ENCODE assay signal across 22 cellular contexts in the genomic region with DNA sequence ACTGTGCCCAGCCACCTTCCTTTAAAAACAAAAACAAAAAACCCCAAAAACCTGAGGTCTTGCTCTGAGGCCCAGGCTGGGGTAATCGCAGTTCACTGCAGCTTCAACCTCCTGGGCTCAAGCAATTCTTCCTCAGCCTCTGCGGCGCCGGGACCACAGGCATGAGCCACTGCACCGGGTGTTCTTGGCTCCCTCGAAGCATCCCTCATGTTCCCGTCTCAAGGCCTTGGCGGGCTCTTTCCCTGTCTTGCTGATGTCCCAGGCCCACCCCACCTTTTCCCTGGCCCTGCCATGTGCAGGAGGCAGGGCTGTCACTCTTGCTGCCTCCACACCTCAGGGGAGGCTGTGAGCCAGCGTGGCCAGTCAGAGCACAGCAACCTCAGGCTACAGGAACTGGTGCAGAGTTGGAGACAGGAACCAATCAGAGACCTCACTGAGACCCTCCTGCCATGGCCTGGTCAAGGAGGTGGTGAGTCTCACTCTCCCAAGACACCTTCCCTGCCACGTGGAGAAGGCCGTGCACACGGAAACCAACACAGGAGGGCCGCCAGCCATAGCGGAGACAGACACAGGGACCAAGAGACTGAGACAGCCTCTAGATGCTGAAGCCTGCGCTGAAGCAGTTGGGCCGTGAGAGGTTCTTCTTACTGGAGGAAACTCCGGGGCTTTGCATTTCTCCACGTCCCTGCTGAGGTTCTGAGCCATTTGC. TPM values are rescaled to one million over a fixed set of nuclear protein-coding genes. Genes with fewer than 3 reads are reported as not detected.
A peak's percentile ranks its signal among the peaks of the same experiment; 100 is the strongest.
DNase-seq lines count a peak whose midpoint lies in the region; ATAC-seq, FAIRE-seq and TF ChIP-seq lines count a peak whose summit lies in the region.
"Had no signal": no experiment of that assay in that cellular context is flagged by ENCODE, and none has a peak within 500 bp of the region (broad histone marks: within the 10 kb centered on the region; RNA-seq: fewer than 3 reads in every experiment).

No MANE protein-coding gene starts in this region.

- TF ChIP-seq RAD21 in GM12878 (IDR thresholded peaks at IDR 0.05; ENCODE audit: insufficient read depth, low read depth, low read length): no peak

- no peaks in the 10 kb centered on the region for H3K4me1 Mint-ChIP-seq in CD4-positive, alpha-beta T cell (ENCODE audit: low read depth)
- H3K4me1 Mint-ChIP-seq: WTC11 had no signal

- no peak for TF ChIP-seq CTCF in CD4-positive, alpha-beta T cell (IDR thresholded peaks at IDR 0.05)
- no peak for TF ChIP-seq CTCF in GM12878 (IDR thresholded peaks at IDR 0.05 in 2 of 3, conservative IDR thresholded peaks at IDR 0.05 in 1 of 3; ENCODE audit: control insufficient read depth in 2 of 3, extremely low read depth in 1 of 3, insufficient read depth in 1 of 3, low read depth in 3 of 3, low read length in 3 of 3)
- TF ChIP-seq CTCF in upper lobe of right lung (IDR thresholded peaks at IDR 0.05): no peak

- no peak overlapping the region for H3K9ac ChIP-seq in GM12878 (ENCODE audit: control insufficient read depth, insufficient read depth, low read length)
- H3K9ac ChIP-seq: parathyroid adenoma had no signal

- H3K4me3 Mint-ChIP-seq in CD4-positive, alpha-beta T cell: no peak overlapping the region
- H3K4me3 Mint-ChIP-seq: activated naive CD4-positive, alpha-beta T cell treated with anti-CD3 and anti-CD28 coated beads for 36 hours; WTC11 had no signal

- no peaks in the 10 kb centered on the region for H3K27me3 ChIP-seq in CD4-positive, alpha-beta T cell (ENCODE audit: control insufficient read depth, insufficient read depth, low read length)
- no peaks in the 10 kb centered on the region for H3K27me3 ChIP-seq in GM12878 (replicated peaks in 1 of 2; ENCODE audit: control insufficient read depth in 2 of 2, insufficient read depth in 2 of 2, low read length in 1 of 2)
- no peaks in the 10 kb centered on the region for H3K27me3 ChIP-seq in upper lobe of right lung
- H3K27me3 ChIP-seq: vagina had no signal

- no peak overlapping the region for H3K4me2 ChIP-seq in GM12878 (ENCODE audit: control insufficient read depth, insufficient read depth)

- ATAC-seq in CD4-positive, alpha-beta T cell (ENCODE audit: poor library complexity): no peak
- ATAC-seq in GM18868 (IDR thresholded peaks at IDR 0.05; ENCODE audit: unreplicated experiment) (peak; percentile 38), GM12878 (peak; percentile 17), upper lobe of right lung (no peak)

- SMC1A ChIA-PET in GM12878 (lab: Charles Lee; ENCODE audit: uncharacterized antibody, unreplicated experiment): interaction anchor here (0.8 to 5.4 kb wide), 4 partner anchors 15 to 225 kb away, joined by 3 to 52 read pairs (median 4); no protein-coding TSS in a partner anchor

- H3K27ac Mint-ChIP-seq in CD4-positive, alpha-beta T cell: peak overlapping the region; percentile 55
- H3K27ac Mint-ChIP-seq: activated naive CD4-positive, alpha-beta T cell treated with anti-CD3 and anti-CD28 coated beads for 36 hours; WTC11 had no signal

- in situ Hi-C loops in GM12878 (cut with MboI): no loop called here

- H3K9me3 ChIP-seq in CD4-positive, alpha-beta T cell (ENCODE audit: control insufficient read depth, low read length): no peaks in the 10 kb centered on the region
- H3K9me3 ChIP-seq in GM12878 (replicated peaks; ENCODE audit: control insufficient read depth, insufficient read depth, low read length) (no peaks in the 10 kb centered on the region), upper lobe of right lung (no peaks in the 10 kb centered on the region)
- H3K9me3 ChIP-seq: vagina had no signal

- H4K20me1 ChIP-seq in GM12878 (ENCODE audit: control insufficient read depth, insufficient read depth): no peaks in the 10 kb centered on the region

- CTCF ChIA-PET in CD4-positive, alpha-beta T cell (lab: Charles Lee): interaction anchor here (2.0 kb wide), 1 partner anchor 222 kb away, joined by 12 read pairs; no protein-coding TSS in a partner anchor
- CTCF ChIA-PET in GM12878 (lab: Yijun Ruan, JAX): interaction anchor here (0.5 to 4.5 kb wide), 9 partner anchors 14 to 392 kb away, joined by 3 to 47 read pairs (median 6); no protein-coding TSS in a partner anchor

- RAD21 ChIA-PET in GM12878 (lab: Charles Lee; ENCODE audit: unreplicated experiment): interaction anchor here (1.5 to 3.6 kb wide), 3 partner anchors 133 to 222 kb away, joined by 3 to 20 read pairs (median 15); no protein-coding TSS in a partner anchor

- H3K79me2 ChIP-seq in GM12878 (ENCODE audit: control insufficient read depth, insufficient read depth, low read length): no peaks in the 10 kb centered on the region
- H3K79me2 ChIP-seq: parathyroid adenoma had no signal

- no peaks in the 10 kb centered on the region for H3K27me3 Mint-ChIP-seq in CD4-positive, alpha-beta T cell

- H3K4me3 ChIP-seq in GM12878 (no peak overlapping the region), upper lobe of right lung (no peak overlapping the region)
- H3K4me3 ChIP-seq: SK-N-MC, vagina had no signal

- no TSS peak for BruUV-seq in GM12878 (replicated peaks; lab: Mats Ljungman, UMichigan)

- no peak for FAIRE-seq in GM12878 (lab: Jason Lieb, UNC)

- intact Hi-C loops in CD4-positive, alpha-beta T cell (cut with DNase I, micrococcal nuclease): no loop called here
- intact Hi-C loops in GM12878 (cut with micrococcal nuclease; ENCODE audit: unreplicated experiment): loop anchor here (5.0 to 10.0 kb wide), 3 partner anchors 139 to 392 kb away; partner anchors contain the start of genes RCOR1 and TRAF3
- intact Hi-C loops in posterior vena cava (cut with DNase I): loop anchor here (1.0 to 10.0 kb wide), 3 partner anchors 142 to 296 kb away; partner anchors contain the start of gene TRAF3 (in 1 of the 2)
- intact Hi-C loops in upper lobe of right lung (cut with DNase I): no loop called here

- no peaks in the 10 kb centered on the region for H3K36me3 Mint-ChIP-seq in CD4-positive, alpha-beta T cell (ENCODE audit: low read depth)
- H3K36me3 Mint-ChIP-seq: WTC11 had no signal

- DNase-seq in CD4-positive, alpha-beta T cell: peak in 1 of 10 experiments; percentile 31
- DNase-seq in GM12878 (ENCODE audit: low read depth, low spot score): no peak
- DNase-seq in posterior vena cava (ENCODE audit: low spot score): peak; percentile 67
- no peak for DNase-seq in NCI-H69 (lab: John Stamatoyannopoulos, UW)
- no peak for DNase-seq in upper lobe of right lung
- no peak for DNase-seq in GOT3 (lab: John Stamatoyannopoulos, UW)
- DNase-seq: activated naive CD4-positive, alpha-beta T cell treated with anti-CD3 and anti-CD28 coated beads for 36 hours; activated T-cell treated with anti-CD3 and anti-CD28 coated beads, Interleukin-2, amount 50 U/mL, for 1 hour; anterior cingulate cortex; caudate nucleus; dermis blood vessel endothelial cell; DMS53; mesenchymal stem cell; NCI-H146; NCI-H510A treated with DMSO at 0.1 percent for 48 hours; T-helper 9 cell had no signal

- peak; percentile 53 for TF ChIP-seq POLR2A in GM12878 (IDR thresholded peaks at IDR 0.05; ENCODE audit: low read depth, low read length)

- no peak overlapping the region for H3K27ac ChIP-seq in CD4-positive, alpha-beta T cell (ENCODE audit: low read depth, low read length)
- no peak overlapping the region for H3K27ac ChIP-seq in GM12878 (ENCODE audit: control insufficient read depth, insufficient read depth)
- H3K27ac ChIP-seq in upper lobe of right lung: no peak overlapping the region
- H3K27ac ChIP-seq: parathyroid adenoma, SK-N-MC, vagina had no signal

- H2AFZ ChIP-seq in GM12878 (ENCODE audit: control insufficient read depth, low read depth, low read length): no peak overlapping the region
- H2AFZ ChIP-seq: parathyroid adenoma had no signal

- H3K36me3 ChIP-seq in GM12878 (ENCODE audit: control insufficient read depth in 2 of 2, insufficient read depth in 2 of 2, low read length in 1 of 2) (no peaks in the 10 kb centered on the region; a peak in 2 of 4 replicates), upper lobe of right lung (no peaks in the 10 kb centered on the region)
- H3K36me3 ChIP-seq: vagina had no signal

- POLR2A ChIA-PET in CD4-positive, alpha-beta T cell (lab: Charles Lee): no interaction called here
- POLR2A ChIA-PET in GM12878 (lab: Charles Lee): interaction anchor here (1.2 kb wide), 1 partner anchor 12 kb away, joined by 3 read pairs; no protein-coding TSS in a partner anchor

- WGBS in GM12878 (ENCODE audit: insufficient coverage, insufficient replicate concordance, low lambda C conversion rate, missing lambda C conversion rate): 33% methylated on average over 18 of the region's 18 CpGs

- H3K4me1 ChIP-seq in GM12878 (ENCODE audit: control insufficient read depth, insufficient read depth, low read length): peaks cover 22% of the 10 kb centered on the region
- H3K4me1 ChIP-seq in upper lobe of right lung: no peaks in the 10 kb centered on the region
- H3K4me1 ChIP-seq: parathyroid adenoma, vagina had no signal

- H3K9me3 Mint-ChIP-seq in CD4-positive, alpha-beta T cell: no peaks in the 10 kb centered on the region
- H3K9me3 Mint-ChIP-seq: activated naive CD4-positive, alpha-beta T cell treated with anti-CD3 and anti-CD28 coated beads for 36 hours; WTC11 had no signal

- no peak for TF ChIP-seq EP300 in GM12878 (IDR thresholded peaks at IDR 0.05; ENCODE audit: borderline replicate concordance in 1 of 2, control insufficient read depth in 1 of 2, low read depth in 2 of 2, low read length in 2 of 2)

TF ChIP-seq in GM12878, 131 proteins besides CTCF, POLR2A, EP300 and RAD21 (continues in another document):
- TF ChIP-seq ZNF384 (IDR thresholded peaks at IDR 0.05; ENCODE audit: borderline replicate concordance, low read depth, low read length): no peak
- TF ChIP-seq PAX5 (IDR thresholded peaks at IDR 0.05; ENCODE audit: borderline replicate concordance, low read depth, low read length): no peak

RNA-seq across cellular contexts. Expression of gene AMN, which starts 6.0 kb away (rescaled TPM):
- 1 to 10 TPM; 2.6 to 2.8 TPM for total RNA-seq in CD4-positive, alpha-beta T cell
- 2.7 TPM in 2 replicates for total RNA-seq in GM12878 (2013; cell fraction: nucleolus; rRNA removed)
- 0.11 and 0.17 TPM in 2 replicates for total RNA-seq in GM12878 (2014; rRNA removed)
- not detected in 2 replicates for total RNA-seq in GM12878 (2014; rRNA removed; fragmentation: Illumina TruSeq; extraction: Trizol)
- 0.33 and 0.82 TPM in 2 replicates for total RNA-seq in GM12878 (2021)
- polyA plus RNA-seq in GM12878 (2011; ENCODE audit: low read depth): not detected
- polyA plus RNA-seq in GM12878 (2011; rRNA removed): 0.04 and 0.10 TPM in 2 replicates
- 0.07 and 0.22 TPM in 2 replicates for polyA plus RNA-seq in GM12878 (2011; cell fraction: cytosol; rRNA removed)
- polyA plus RNA-seq in GM12878 (2011; cell fraction: nucleus; rRNA removed): 2.1 and 2.7 TPM in 2 replicates
- polyA plus RNA-seq in GM12878 (2012): 0.26 and 0.45 TPM in 2 replicates
- 0.03 TPM in 1 of 2 replicates, not detected in the other for polyA plus RNA-seq in GM12878 (2014; fragmentation: Illumina TruSeq; extraction: Trizol)
- not detected for polyA plus RNA-seq in GM12878 (2014; fragmentation: Nextera tagmentation; extraction: Ambion mirVana)
- 0.24 TPM in 1 of 2 replicates, not detected in the other for polyA plus RNA-seq in GM12878 (2014; rRNA removed)
- not detected for polyA plus RNA-seq in GM12878 (2016; fragmentation: Nextera tagmentation; extraction: Ambion mirVana)
- polyA minus RNA-seq in GM12878 (2011; rRNA and poly(A)+ RNA removed): 0.21 TPM in 1 of 2 replicates, not detected in the other
- not detected in 2 replicates for polyA minus RNA-seq in GM12878 (2011; cell fraction: cytosol; rRNA and poly(A)+ RNA removed)
- 0.36 and 0.48 TPM in 2 replicates for polyA minus RNA-seq in GM12878 (2011; cell fraction: nucleus; rRNA and poly(A)+ RNA removed)
- total RNA-seq in posterior vena cava: under 1 TPM in 1 of 2 donors, not detected in 1; 0.10 TPM
- 19.8 TPM for total RNA-seq in upper lobe of right lung
- total RNA-seq: dermis blood vessel endothelial cell, H4 had no signal

Comparison
In these comparisons a context has a peak if more than half of its experiments do, and no peak if none do; other contexts are left out.
1. ATAC-seq: peak in GM18868 (single experiment) and GM12878 (single experiment); none in CD4-positive, alpha-beta T cell (single experiment) and upper lobe of right lung (single experiment).
2. intact Hi-C loops: an anchor here in GM12878 (5.0 to 10.0 kb wide) and posterior vena cava (1.0 to 10.0 kb wide); none called in CD4-positive, alpha-beta T cell and upper lobe of right lung.